ENCODE assay signal across 14 cellular contexts in genomic region chr3:143831998-143832397, GRCh38. TPM values are rescaled to one million over a fixed set of nuclear protein-coding genes. Genes with fewer than 3 reads are reported as not detected.
DNase-seq lines count a peak whose midpoint lies in the region; ATAC-seq and TF ChIP-seq lines count a peak whose summit lies in the region.
"Had no signal": no experiment of that assay in that cellular context is flagged by ENCODE, and none has a peak within 500 bp of the region (broad histone marks: within the 10 kb centered on the region; RNA-seq: fewer than 3 reads in every experiment).

No MANE protein-coding gene starts in this region.

- no peaks in the 10 kb centered on the region for H3K9me3 Mint-ChIP-seq in naive thymus-derived CD4-positive, alpha-beta T cell
- H3K9me3 Mint-ChIP-seq: activated CD4-positive, alpha-beta T cell treated with anti-CD3 and anti-CD28 coated beads, Interleukin-2, amount 10 ng/mL, durations not matched to agents 7 days and 5 days; CD14-positive monocyte had no signal

- H3K36me3 Mint-ChIP-seq in naive thymus-derived CD4-positive, alpha-beta T cell = peaks cover 7 to 29% (median 20%) of the 10 kb centered on the region in 5 donors

- peak overlapping the region; percentile 54 for H3K4me3 ChIP-seq in OCI-LY3 (ENCODE audit: low read length)
- H3K4me3 ChIP-seq in BE2C (ENCODE audit: low read depth, low read length) = no peak overlapping the region
- no peak overlapping the region for H3K4me3 ChIP-seq in naive thymus-derived CD4-positive, alpha-beta T cell (ENCODE audit: low read length)

- peak overlapping the region; percentile 77 for H3K27ac ChIP-seq in OCI-LY3 (ENCODE audit: low read length)
- H3K27ac ChIP-seq in naive thymus-derived CD4-positive, alpha-beta T cell (ENCODE audit: low read depth, low read length) = no peak overlapping the region

- DNase-seq in BE2C = no peak
- DNase-seq in UCSD-AML1 (lab: John Stamatoyannopoulos, UW; ENCODE audit: unreplicated experiment) = no peak
- DNase-seq in globus pallidus (ENCODE audit: low spot score) = no peak
- no peak for DNase-seq in naive thymus-derived CD4-positive, alpha-beta T cell
- DNase-seq: activated CD4-positive, alpha-beta T cell treated with anti-CD3 and anti-CD28 coated beads, Interleukin-2, amount 10 ng/mL, durations not matched to agents 7 days and 5 days; anterior cingulate cortex; NCI-H2081 treated with DMSO at 0.1 percent for 48 hours; posterior cingulate gyrus; SHP77 treated with DMSO at 0.1 percent for 48 hours had no signal

- H3K9ac ChIP-seq in OCI-LY3 (ENCODE audit: low read length) = peak overlapping the region; percentile 31; the same call in 1 of the 2 replicates

- H3K4me2 ChIP-seq in OCI-LY3 (ENCODE audit: low read length) = peak overlapping the region; percentile 71

- H3K4me1 Mint-ChIP-seq in naive thymus-derived CD4-positive, alpha-beta T cell = peaks cover 0 to 24% (median 4%) of the 10 kb centered on the region in 7 donors

- H3K27me3 ChIP-seq in OCI-LY3 (ENCODE audit: low read depth, low read length) = no peaks in the 10 kb centered on the region
- H3K27me3 ChIP-seq in BE2C = peaks cover 19% of the 10 kb centered on the region
- no peaks in the 10 kb centered on the region for H3K27me3 ChIP-seq in naive thymus-derived CD4-positive, alpha-beta T cell (ENCODE audit: control insufficient read depth in 2 of 2, insufficient read depth in 2 of 2, low read length in 2 of 2)

- intact Hi-C loops in naive thymus-derived CD4-positive, alpha-beta T cell (cut with micrococcal nuclease) = no loop called here

- H3K4me1 ChIP-seq in OCI-LY3 (ENCODE audit: low read length) (peaks cover 47% of the 10 kb centered on the region), BE2C (no peaks in the 10 kb centered on the region)
- peaks cover 0 to 7% of the 10 kb centered on the region in 2 donors for H3K4me1 ChIP-seq in naive thymus-derived CD4-positive, alpha-beta T cell (ENCODE audit: control insufficient read depth in 2 of 2, insufficient read depth in 2 of 2, low read length in 2 of 2)

- POLR2A ChIA-PET in naive thymus-derived CD4-positive, alpha-beta T cell (lab: Charles Lee) = no interaction called here

- H3K27ac Mint-ChIP-seq in naive thymus-derived CD4-positive, alpha-beta T cell = no peak overlapping the region
- H3K27ac Mint-ChIP-seq: activated CD4-positive, alpha-beta T cell treated with anti-CD3 and anti-CD28 coated beads, Interleukin-2, amount 10 ng/mL, durations not matched to agents 7 days and 5 days had no signal

- no peaks in the 10 kb centered on the region for H4K20me1 ChIP-seq in OCI-LY3 (ENCODE audit: insufficient read depth, low read length)

- H2AFZ ChIP-seq in OCI-LY3 (ENCODE audit: low read depth, low read length) = no peak overlapping the region

- peaks cover 4% of the 10 kb centered on the region for H3K36me3 ChIP-seq in OCI-LY3 (replicated peaks; ENCODE audit: low read depth, low read length)
- H3K36me3 ChIP-seq in BE2C = no peaks in the 10 kb centered on the region
- H3K36me3 ChIP-seq in naive thymus-derived CD4-positive, alpha-beta T cell (ENCODE audit: control insufficient read depth in 2 of 3, insufficient read depth in 3 of 3, low read length in 3 of 3) = no peaks in the 10 kb centered on the region

- H3K27me3 Mint-ChIP-seq in naive thymus-derived CD4-positive, alpha-beta T cell = no peaks in the 10 kb centered on the region
- H3K27me3 Mint-ChIP-seq: activated CD4-positive, alpha-beta T cell treated with anti-CD3 and anti-CD28 coated beads, Interleukin-2, amount 10 ng/mL, durations not matched to agents 7 days and 5 days had no signal

- 0 out of 2 replicates have a peak, but pooled peaks cover 5% of the 10 kb centered on the region for H3K79me2 ChIP-seq in OCI-LY3 (ENCODE audit: low read length)

- CTCF ChIA-PET in naive thymus-derived CD4-positive, alpha-beta T cell (lab: Charles Lee) = no interaction called here

- TF ChIP-seq CTCF in OCI-LY3 (IDR thresholded peaks at IDR 0.05; ENCODE audit: low read depth, low read length) (no peak), BE2C (IDR thresholded peaks at IDR 0.05; ENCODE audit: low read depth, low read length) (no peak)

- no peak overlapping the region for H3K4me3 Mint-ChIP-seq in naive thymus-derived CD4-positive, alpha-beta T cell
- H3K4me3 Mint-ChIP-seq: activated CD4-positive, alpha-beta T cell treated with anti-CD3 and anti-CD28 coated beads, Interleukin-2, amount 10 ng/mL, durations not matched to agents 7 days and 5 days had no signal

- ATAC-seq in GM18499 (IDR thresholded peaks at IDR 0.05; ENCODE audit: insufficient read depth, unreplicated experiment) = peak; percentile 61
- ATAC-seq in GM19455 (IDR thresholded peaks at IDR 0.05; ENCODE audit: unreplicated experiment) = peak; percentile 85
- ATAC-seq in HG02970 (IDR thresholded peaks at IDR 0.05; ENCODE audit: low FRiP score, unreplicated experiment) = peak; percentile 59
- no peak for ATAC-seq in naive thymus-derived CD4-positive, alpha-beta T cell

- H3K9me3 ChIP-seq in OCI-LY3 (ENCODE audit: insufficient read depth, low read length) (no peaks in the 10 kb centered on the region), BE2C (no peaks in the 10 kb centered on the region)
- no peaks in the 10 kb centered on the region for H3K9me3 ChIP-seq in naive thymus-derived CD4-positive, alpha-beta T cell (ENCODE audit: control insufficient read depth in 2 of 3, low read length in 3 of 3)

RNA-seq across cellular contexts. Expression of gene SLC9A9, which starts 16.3 kb away (rescaled TPM):
- not detected for polyA plus RNA-seq in BE2C (2012; ENCODE audit: insufficient read depth, insufficient read length, low read depth)
- 10 to 100 TPM in 4 of 5 experiments, 1 to 10 TPM in 1; 9.3 to 21.9 (median 16.6) TPM for total RNA-seq in naive thymus-derived CD4-positive, alpha-beta T cell
- polyA plus RNA-seq in naive thymus-derived CD4-positive, alpha-beta T cell = 10 to 100 TPM; 15.3 to 23.1 TPM
